20 cellular contexts compared by ENCODE assay signal in genomic region chr7:101598422-101598957, GRCh38. TPM values are rescaled to one million over a fixed set of nuclear protein-coding genes. Genes with fewer than 3 reads are reported as not detected.
DNase-seq lines count a peak whose midpoint lies in the region; TF ChIP-seq lines count a peak whose summit lies in the region.
"Had no signal": no experiment of that assay in that cellular context is flagged by ENCODE, and none has a peak within 500 bp of the region (broad histone marks: within the 10 kb centered on the region; RNA-seq: fewer than 3 reads in every experiment).

No MANE protein-coding gene starts in this region.

- H3K9me3 ChIP-seq in hepatocyte (ENCODE audit: low read depth), result no peaks in the 10 kb centered on the region
- no peaks in the 10 kb centered on the region for H3K9me3 ChIP-seq in vagina

- TF ChIP-seq POLR2A in vagina (IDR thresholded peaks at IDR 0.05), result no peak

- H3K9me2 ChIP-seq in hepatocyte (replicated peaks; ENCODE audit: insufficient read depth), result no peaks in the 10 kb centered on the region

- H3K27ac ChIP-seq in hepatocyte, result no peak overlapping the region
- H3K27ac ChIP-seq in vagina, result peak overlapping the region; percentile 56
- H3K27ac ChIP-seq: 22Rv1 had no signal

- intact Hi-C loops in vagina (cut with DNase I), result no loop called here

- H3K4me1 Mint-ChIP-seq in nephron progenitor cell, result peaks cover 26% of the 10 kb centered on the region
- H3K4me1 Mint-ChIP-seq: activated CD4-positive, alpha-beta memory T cell treated with anti-CD3 and anti-CD28 coated beads, Interleukin-2, amount 10 ng/mL, durations not matched to agents 7 days and 5 days; activated naive CD8-positive, alpha-beta T cell treated with anti-CD3 and anti-CD28 coated beads for 36 hours had no signal

- H3K9me3 Mint-ChIP-seq in nephron progenitor cell, result no peaks in the 10 kb centered on the region
- H3K9me3 Mint-ChIP-seq: activated CD4-positive, alpha-beta memory T cell treated with anti-CD3 and anti-CD28 coated beads, Interleukin-2, amount 10 ng/mL, durations not matched to agents 7 days and 5 days; activated naive CD8-positive, alpha-beta T cell treated with anti-CD3 and anti-CD28 coated beads for 36 hours; activated T-cell treated with anti-CD3 and anti-CD28 coated beads, Interleukin-2, amount 50 U/mL, for 72 hours had no signal

- H3K4me2 ChIP-seq in hepatocyte, result no peak overlapping the region

- H3K4me3 ChIP-seq in hepatocyte, result no peak overlapping the region
- no peak overlapping the region for H3K4me3 ChIP-seq in vagina

- WGBS in hepatocyte (ENCODE audit: low lambda C conversion rate, missing lambda C conversion rate), result 81% methylated on average over 18 of the region's 18 CpGs

- H3K27ac Mint-ChIP-seq in nephron progenitor cell, result no peak overlapping the region
- H3K27ac Mint-ChIP-seq: activated CD4-positive, alpha-beta memory T cell treated with anti-CD3 and anti-CD28 coated beads, Interleukin-2, amount 10 ng/mL, durations not matched to agents 7 days and 5 days; activated naive CD8-positive, alpha-beta T cell treated with anti-CD3 and anti-CD28 coated beads for 36 hours; activated T-cell treated with anti-CD3 and anti-CD28 coated beads, Interleukin-2, amount 50 U/mL, for 72 hours had no signal

- H3K4me1 ChIP-seq in hepatocyte (ENCODE audit: insufficient read depth), result peaks cover 19% of the 10 kb centered on the region
- H3K4me1 ChIP-seq in vagina, result peaks cover 14% of the 10 kb centered on the region

- H3K36me3 Mint-ChIP-seq in nephron progenitor cell (ENCODE audit: low read depth), result no peaks in the 10 kb centered on the region
- H3K36me3 Mint-ChIP-seq: activated naive CD8-positive, alpha-beta T cell treated with anti-CD3 and anti-CD28 coated beads for 36 hours had no signal

- no peak overlapping the region for H3K4me3 Mint-ChIP-seq in nephron progenitor cell
- H3K4me3 Mint-ChIP-seq: activated CD4-positive, alpha-beta memory T cell treated with anti-CD3 and anti-CD28 coated beads, Interleukin-2, amount 10 ng/mL, durations not matched to agents 7 days and 5 days; activated naive CD8-positive, alpha-beta T cell treated with anti-CD3 and anti-CD28 coated beads for 36 hours; activated T-cell treated with anti-CD3 and anti-CD28 coated beads, Interleukin-2, amount 50 U/mL, for 72 hours had no signal

- no peaks in the 10 kb centered on the region for H3K36me3 ChIP-seq in hepatocyte (replicated peaks; ENCODE audit: insufficient read depth, low read depth)
- H3K36me3 ChIP-seq in vagina, result no peaks in the 10 kb centered on the region

- H2AFZ ChIP-seq in hepatocyte, result no peak overlapping the region

- H3K27me3 Mint-ChIP-seq in nephron progenitor cell (ENCODE audit: low read depth, poor library complexity), result peaks cover 13% of the 10 kb centered on the region
- H3K27me3 Mint-ChIP-seq: activated CD4-positive, alpha-beta memory T cell treated with anti-CD3 and anti-CD28 coated beads, Interleukin-2, amount 10 ng/mL, durations not matched to agents 7 days and 5 days; activated naive CD8-positive, alpha-beta T cell treated with anti-CD3 and anti-CD28 coated beads for 36 hours had no signal

- H3K27me3 ChIP-seq in hepatocyte (no peaks in the 10 kb centered on the region), vagina (no peaks in the 10 kb centered on the region)

- DNase-seq in NCI-H2029 (lab: John Stamatoyannopoulos, UW) (peak; percentile 44), NCI-H2029 treated with DMSO at 0.1 percent for 48 hours (lab: John Stamatoyannopoulos, UW) (no peak), hepatocyte (ENCODE audit: low spot score) (peak; percentile 35), nephron progenitor cell (peak; percentile 30), vagina (ENCODE audit: extremely low spot score in 2 of 2) (peak in 1 of 2 donors; percentile 95), inferior parietal cortex (ENCODE audit: extremely low spot score) (no peak), GF-D8 (lab: John Stamatoyannopoulos, UW) (no peak)
- no peak for DNase-seq in activated effector memory CD4-positive, alpha-beta T cell treated with Interleukin-2 at 50 U/mL for 16 hours
- DNase-seq: activated CD4-positive, alpha-beta memory T cell treated with anti-CD3 and anti-CD28 coated beads, Interleukin-2, amount 10 ng/mL, durations not matched to agents 7 days and 5 days; activated naive CD8-positive, alpha-beta T cell treated with anti-CD3 and anti-CD28 coated beads for 36 hours; activated T-cell treated with anti-CD3 and anti-CD28 coated beads, Interleukin-2, amount 50 U/mL, for 72 hours; DMS153; HCEC 1CT; NCI-H1436; occipital lobe; RPMI8226; stimulated activated CD4-positive, alpha-beta T cell treated with anti-CD3 and anti-CD28 coated beads, Interleukin-4, amount 100 ng/mL, for 4 hours; stimulated activated CD8-positive, alpha-beta memory T cell treated with anti-CD3 and anti-CD28 coated beads, Interleukin-4, amount 100 ng/mL, for 48 hours; T-helper 1 cell had no signal

- H3K79me2 ChIP-seq in hepatocyte, result no peaks in the 10 kb centered on the region

- H4K20me1 ChIP-seq in hepatocyte (ENCODE audit: insufficient read depth, poor library complexity, severe bottlenecking), result no peaks in the 10 kb centered on the region

- TF ChIP-seq CTCF in hepatocyte (IDR thresholded peaks at IDR 0.05; ENCODE audit: poor library complexity), result no peak
- no peak for TF ChIP-seq CTCF in nephron progenitor cell (IDR thresholded peaks at IDR 0.05)
- no peak for TF ChIP-seq CTCF in vagina (IDR thresholded peaks at IDR 0.05)

RNA-seq across cellular contexts. Expression of gene MYL10, which starts 30.6 kb away (rescaled TPM):
- total RNA-seq in hepatocyte (0.23 and 0.60 TPM in 2 replicates), vagina (not detected)
- 1.2 and 2.1 TPM in 2 replicates for polyA plus RNA-seq in hepatocyte
- total RNA-seq: activated CD4-positive, alpha-beta memory T cell treated with anti-CD3 and anti-CD28 coated beads, Interleukin-2, amount 10 ng/mL, durations not matched to agents 7 days and 5 days; activated naive CD8-positive, alpha-beta T cell treated with anti-CD3 and anti-CD28 coated beads for 36 hours; activated T-cell treated with anti-CD3 and anti-CD28 coated beads, Interleukin-2, amount 50 U/mL, for 72 hours; occipital lobe had no signal

Comparison
In these comparisons a context has a peak if more than half of its experiments do, and no peak if none do; other contexts are left out.
1. DNase-seq: peak in NCI-H2029 (single experiment), hepatocyte (single experiment) and nephron progenitor cell (single experiment); none in NCI-H2029 treated with DMSO at 0.1 percent for 48 hours (single experiment), inferior parietal cortex (single experiment), activated effector memory CD4-positive, alpha-beta T cell treated with Interleukin-2 at 50 U/mL for 16 hours (single experiment) and GF-D8 (single experiment).